Comparison of ENCODE assay signal across 17 cellular contexts in the genomic region with DNA sequence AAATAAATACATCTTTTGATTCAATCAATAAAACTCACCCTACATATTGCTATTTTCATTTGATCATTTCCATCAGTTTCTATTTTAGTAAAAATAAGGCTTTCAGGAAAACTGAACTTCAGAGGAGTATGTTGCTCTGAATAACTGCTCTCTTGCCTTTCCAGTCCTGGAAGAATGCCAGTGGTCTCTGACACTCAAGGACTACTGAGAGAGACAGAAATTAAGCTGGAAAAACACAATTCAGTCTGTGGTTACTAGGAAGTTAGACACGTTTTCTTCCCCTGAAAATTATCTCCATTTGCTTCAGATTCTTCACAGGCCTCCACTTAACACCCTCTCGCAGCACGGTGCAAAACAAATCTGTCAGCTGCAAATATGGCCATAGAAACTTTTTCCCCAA.
DNase-seq lines count a peak whose midpoint lies in the region; ATAC-seq and TF ChIP-seq lines count a peak whose summit lies in the region.
"Had no signal": no experiment of that assay in that cellular context is flagged by ENCODE, and none has a peak within 500 bp of the region (broad histone marks: within the 10 kb centered on the region; RNA-seq: fewer than 3 reads in every experiment).

No MANE protein-coding gene starts in this region.

- peak overlapping the region; percentile 28 for H2BK120ac ChIP-seq in mesendoderm (ENCODE audit: low read depth, low read length)

- no peak overlapping the region for H3K4me2 ChIP-seq in mesendoderm (ENCODE audit: low read length)

- no peak overlapping the region for H3K4me3 ChIP-seq in AG10803 (ENCODE audit: low read length)
- no peak overlapping the region for H3K4me3 ChIP-seq in mesendoderm (ENCODE audit: low read length)
- H3K4me3 ChIP-seq: GM12878, Peyer's patch, psoas muscle, upper lobe of right lung had no signal

- no peak overlapping the region for H3K9ac ChIP-seq in mesendoderm (ENCODE audit: low read length)

- no peaks in the 10 kb centered on the region for H3K27me3 ChIP-seq in mesendoderm (ENCODE audit: insufficient read depth, low read length, poor library complexity)
- H3K27me3 ChIP-seq: Peyer's patch, upper lobe of right lung had no signal

- H2BK15ac ChIP-seq in mesendoderm (replicated peaks; ENCODE audit: low read depth): no peak overlapping the region

- no peaks in the 10 kb centered on the region for H3K36me3 ChIP-seq in mesendoderm (ENCODE audit: control insufficient read depth, insufficient read depth, low read length)
- H3K36me3 ChIP-seq: Peyer's patch, upper lobe of right lung had no signal

- H3K23ac ChIP-seq in mesendoderm (ENCODE audit: low read length): no peak overlapping the region

- H3K56ac ChIP-seq in mesendoderm (ENCODE audit: low read length): no peak overlapping the region

- no peaks in the 10 kb centered on the region for H3K79me1 ChIP-seq in mesendoderm (ENCODE audit: low read length)

- H2AK5ac ChIP-seq in mesendoderm (ENCODE audit: low read length): no peak overlapping the region

- no CpG with 5 or more reads among the region's 3 CpGs for WGBS in mesendoderm (ENCODE audit: extremely low coverage, insufficient coverage, low lambda C conversion rate)

- no peak overlapping the region for H2BK5ac ChIP-seq in mesendoderm (ENCODE audit: low read length)

- peak; percentile 40 for DNase-seq in AG10803 (ENCODE audit: low read depth)
- DNase-seq in LHCN-M2 (ENCODE audit: low read depth): peak; percentile 28
- DNase-seq in cerebellar cortex (ENCODE audit: low spot score): peak; percentile 61
- no peak for DNase-seq in mesendoderm
- DNase-seq in RKO (ENCODE audit: low spot score): no peak
- DNase-seq in HCEC 1CT: no peak
- DNase-seq: activated naive CD8-positive, alpha-beta T cell treated with anti-CD3 and anti-CD28 coated beads, Interleukin-2, amount 50 U/mL, for 24 hours; DMS79 treated with DMSO at 0.1 percent for 48 hours; NCI-H446 treated with DMSO at 0.1 percent for 48 hours; Peyer's patch; psoas muscle; stimulated activated CD4-positive, alpha-beta T cell treated with anti-CD3 and anti-CD28 coated beads, Interleukin-2, amount 100 ng/mL, for 24 hours; stimulated activated CD8-positive, alpha-beta memory T cell treated with anti-CD3 and anti-CD28 coated beads, Interleukin-4, amount 100 ng/mL, for 48 hours; upper lobe of right lung had no signal

- no peak overlapping the region for H3K4ac ChIP-seq in mesendoderm (ENCODE audit: low read depth, low read length)

- H4K8ac ChIP-seq in mesendoderm (ENCODE audit: low read depth, low read length): no peak overlapping the region

- H3K4me1 ChIP-seq in mesendoderm (ENCODE audit: control insufficient read depth, low read depth, low read length): peaks cover 5% of the 10 kb centered on the region
- H3K4me1 ChIP-seq: psoas muscle, upper lobe of right lung had no signal

- no peaks in the 10 kb centered on the region for H3K79me2 ChIP-seq in mesendoderm (ENCODE audit: control insufficient read depth, insufficient read depth, low read length)

- H3K27ac ChIP-seq in mesendoderm (ENCODE audit: low read depth, low read length): no peak overlapping the region
- H3K27ac ChIP-seq: Peyer's patch, psoas muscle, upper lobe of right lung had no signal

- ATAC-seq in GM18502 (IDR thresholded peaks at IDR 0.05; ENCODE audit: poor library complexity, unreplicated experiment) (no peak), HG03108 (IDR thresholded peaks at IDR 0.05; ENCODE audit: unreplicated experiment) (no peak)
- ATAC-seq: activated naive CD8-positive, alpha-beta T cell treated with anti-CD3 and anti-CD28 coated beads, Interleukin-2, amount 50 U/mL, for 24 hours; GM12878; psoas muscle; upper lobe of right lung had no signal

- no peak overlapping the region for H4K5ac ChIP-seq in mesendoderm (ENCODE audit: low read length)

- no peak overlapping the region for H3K18ac ChIP-seq in mesendoderm (ENCODE audit: low read length)

- no peak for TF ChIP-seq CTCF in AG10803 (conservative IDR thresholded peaks at IDR 0.05; ENCODE audit: low read length)

Comparison
In these comparisons a context has a peak if more than half of its experiments do, and no peak if none do; other contexts are left out.
1. DNase-seq: peak in AG10803 (single experiment), LHCN-M2 (single experiment) and cerebellar cortex (single experiment); none in mesendoderm (single experiment), RKO (single experiment) and HCEC 1CT (single experiment).